Comparison of ENCODE assay signal across 15 cellular contexts in the genomic region with DNA sequence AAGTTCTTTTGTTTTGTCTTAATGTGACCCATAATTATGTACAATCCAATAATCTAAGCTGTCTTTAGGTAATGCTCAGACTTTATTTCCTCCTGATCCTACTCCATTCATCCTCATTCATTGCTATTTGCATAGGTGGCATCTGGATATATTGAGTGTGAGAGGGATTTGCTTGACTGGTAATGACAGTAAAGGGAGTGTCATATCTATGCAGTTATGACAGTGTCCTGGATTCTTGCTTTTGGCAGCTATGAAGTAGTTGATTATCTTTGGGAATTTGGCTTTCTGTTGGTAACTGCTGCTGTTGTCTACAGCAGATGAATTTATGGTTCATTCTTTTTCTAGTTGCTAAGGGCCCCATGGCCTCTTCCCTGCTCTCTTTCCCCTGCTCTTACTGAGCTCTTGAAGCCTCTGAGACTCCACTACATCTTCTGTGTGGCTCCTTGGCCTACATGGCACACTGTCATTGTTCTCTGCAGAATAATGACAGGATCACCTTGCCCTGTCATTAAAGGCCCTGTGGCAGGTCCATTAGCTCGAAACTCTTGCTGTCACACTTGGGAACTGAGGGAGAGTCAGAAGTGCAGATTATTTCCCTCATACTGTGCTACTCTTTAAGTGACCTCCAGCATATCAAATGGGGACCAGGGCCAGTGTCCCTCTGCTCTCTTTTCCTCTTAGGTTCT.
"Had no signal": no experiment of that assay in that cellular context is flagged by ENCODE, and none has a peak within 500 bp of the region (broad histone marks: within the 10 kb centered on the region; RNA-seq: fewer than 3 reads in every experiment).

No MANE protein-coding gene starts in this region.

- DNase-seq: activated CD4-positive, alpha-beta T cell treated with anti-CD3 and anti-CD28 coated beads, Interleukin-2, amount 50 U/mL, for 1 hour; activated CD4-positive, CD25-positive, alpha-beta regulatory T cell; activated effector memory CD4-positive, alpha-beta T cell treated with anti-CD3 and anti-CD28 coated beads, Interleukin-2, amount 50 U/mL, for 16 hours; amygdala; cerebellar nuclear complex; effector CD8-positive, alpha-beta T cell; foreskin fibroblast; left colon; SIG-M5; stimulated activated naive B cell treated with anti-CD40 and anti-IgM and Interleukin-4, amounts not matched to agents 10 μg/mL and 1 μg/mL and 100 μg/mL, for 72 hours; transverse colon had no signal

- H3K27me3 Mint-ChIP-seq: activated naive CD4-positive, alpha-beta T cell treated with anti-CD3 and anti-CD28 coated beads, Interleukin-2, amount 50 U/mL, for 24 hours; brain; stimulated activated naive B cell treated with anti-CD40 and anti-IgM and Interleukin-4, amounts not matched to agents 10 μg/mL and 1 μg/mL and 100 μg/mL, for 72 hours had no signal

- H3K27ac ChIP-seq: parathyroid adenoma, transverse colon had no signal

- ATAC-seq: left colon; stimulated activated naive B cell treated with anti-CD40 and anti-IgM and Interleukin-4, amounts not matched to agents 10 μg/mL and 1 μg/mL and 100 μg/mL, for 72 hours had no signal

- H3K27ac Mint-ChIP-seq: activated naive CD4-positive, alpha-beta T cell treated with anti-CD3 and anti-CD28 coated beads, Interleukin-2, amount 50 U/mL, for 24 hours; stimulated activated naive B cell treated with anti-CD40 and anti-IgM and Interleukin-4, amounts not matched to agents 10 μg/mL and 1 μg/mL and 100 μg/mL, for 72 hours had no signal

- H3K9me3 ChIP-seq: transverse colon had no signal

- H2AFZ ChIP-seq: parathyroid adenoma had no signal

- FAIRE-seq: endothelial cell of umbilical vein had no signal

- H3K9me3 Mint-ChIP-seq: activated naive CD4-positive, alpha-beta T cell treated with anti-CD3 and anti-CD28 coated beads, Interleukin-2, amount 50 U/mL, for 24 hours; brain; stimulated activated naive B cell treated with anti-CD40 and anti-IgM and Interleukin-4, amounts not matched to agents 10 μg/mL and 1 μg/mL and 100 μg/mL, for 72 hours had no signal

- H3K4me1 ChIP-seq: parathyroid adenoma, transverse colon had no signal

- H3K4me3 Mint-ChIP-seq: activated naive CD4-positive, alpha-beta T cell treated with anti-CD3 and anti-CD28 coated beads, Interleukin-2, amount 50 U/mL, for 24 hours; brain; stimulated activated naive B cell treated with anti-CD40 and anti-IgM and Interleukin-4, amounts not matched to agents 10 μg/mL and 1 μg/mL and 100 μg/mL, for 72 hours had no signal

- H3K79me2 ChIP-seq: parathyroid adenoma had no signal

- H3K4me3 ChIP-seq: transverse colon had no signal

- H3K4me1 Mint-ChIP-seq: activated naive CD4-positive, alpha-beta T cell treated with anti-CD3 and anti-CD28 coated beads, Interleukin-2, amount 50 U/mL, for 24 hours; brain; stimulated activated naive B cell treated with anti-CD40 and anti-IgM and Interleukin-4, amounts not matched to agents 10 μg/mL and 1 μg/mL and 100 μg/mL, for 72 hours had no signal
